1 cellular context compared by ENCODE assay signal in the genomic region with DNA sequence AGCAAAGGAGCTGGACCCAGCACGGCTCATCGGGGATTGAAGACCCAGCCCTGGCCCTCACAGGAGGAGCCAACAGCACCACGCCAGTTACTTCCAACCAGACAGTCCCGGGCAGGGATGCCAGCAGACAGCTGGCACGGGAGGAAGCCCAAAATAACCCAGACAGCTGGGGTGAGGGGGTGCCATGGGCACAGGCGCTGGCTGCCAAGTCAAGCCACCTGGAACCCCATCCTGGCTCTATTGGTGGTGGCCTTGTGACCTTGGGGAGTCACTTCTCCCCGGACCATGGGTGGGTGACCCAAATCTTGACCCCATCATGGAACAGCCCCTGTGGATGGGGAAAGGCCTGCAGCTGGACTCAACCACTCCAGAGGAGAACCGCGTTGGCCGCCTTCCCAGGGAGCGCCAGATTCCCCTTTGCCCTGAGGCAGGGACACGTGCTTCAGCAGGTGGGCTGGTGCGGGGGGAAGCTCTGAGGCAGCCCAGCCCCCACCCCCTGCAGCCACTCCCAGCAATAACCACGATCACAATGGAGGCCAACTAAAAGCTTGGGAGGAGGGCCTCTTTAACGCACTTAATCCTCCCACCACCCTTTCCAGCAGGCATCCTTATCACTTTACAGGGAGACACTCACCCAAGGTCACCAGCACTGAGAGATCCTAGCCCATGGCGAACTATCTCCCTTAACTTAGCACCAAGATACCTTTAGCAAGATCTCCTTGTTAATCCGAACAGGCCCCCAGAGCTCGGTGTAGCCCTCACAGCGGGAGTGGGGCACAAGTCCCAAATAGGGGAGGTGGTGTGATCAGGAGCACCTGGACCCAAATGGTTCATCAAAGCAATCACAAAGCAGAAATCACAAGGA.
A peak's percentile ranks its signal among the peaks of the same experiment; 100 is the strongest.
TF ChIP-seq lines count a peak whose summit lies in the region.

No MANE protein-coding gene starts in this region.

TF ChIP-seq in HepG2, 621 proteins besides CTCF, POLR2A, EP300 and RAD21 (continued from another document and continues in another):
- TF ChIP-seq, protein P1, sequence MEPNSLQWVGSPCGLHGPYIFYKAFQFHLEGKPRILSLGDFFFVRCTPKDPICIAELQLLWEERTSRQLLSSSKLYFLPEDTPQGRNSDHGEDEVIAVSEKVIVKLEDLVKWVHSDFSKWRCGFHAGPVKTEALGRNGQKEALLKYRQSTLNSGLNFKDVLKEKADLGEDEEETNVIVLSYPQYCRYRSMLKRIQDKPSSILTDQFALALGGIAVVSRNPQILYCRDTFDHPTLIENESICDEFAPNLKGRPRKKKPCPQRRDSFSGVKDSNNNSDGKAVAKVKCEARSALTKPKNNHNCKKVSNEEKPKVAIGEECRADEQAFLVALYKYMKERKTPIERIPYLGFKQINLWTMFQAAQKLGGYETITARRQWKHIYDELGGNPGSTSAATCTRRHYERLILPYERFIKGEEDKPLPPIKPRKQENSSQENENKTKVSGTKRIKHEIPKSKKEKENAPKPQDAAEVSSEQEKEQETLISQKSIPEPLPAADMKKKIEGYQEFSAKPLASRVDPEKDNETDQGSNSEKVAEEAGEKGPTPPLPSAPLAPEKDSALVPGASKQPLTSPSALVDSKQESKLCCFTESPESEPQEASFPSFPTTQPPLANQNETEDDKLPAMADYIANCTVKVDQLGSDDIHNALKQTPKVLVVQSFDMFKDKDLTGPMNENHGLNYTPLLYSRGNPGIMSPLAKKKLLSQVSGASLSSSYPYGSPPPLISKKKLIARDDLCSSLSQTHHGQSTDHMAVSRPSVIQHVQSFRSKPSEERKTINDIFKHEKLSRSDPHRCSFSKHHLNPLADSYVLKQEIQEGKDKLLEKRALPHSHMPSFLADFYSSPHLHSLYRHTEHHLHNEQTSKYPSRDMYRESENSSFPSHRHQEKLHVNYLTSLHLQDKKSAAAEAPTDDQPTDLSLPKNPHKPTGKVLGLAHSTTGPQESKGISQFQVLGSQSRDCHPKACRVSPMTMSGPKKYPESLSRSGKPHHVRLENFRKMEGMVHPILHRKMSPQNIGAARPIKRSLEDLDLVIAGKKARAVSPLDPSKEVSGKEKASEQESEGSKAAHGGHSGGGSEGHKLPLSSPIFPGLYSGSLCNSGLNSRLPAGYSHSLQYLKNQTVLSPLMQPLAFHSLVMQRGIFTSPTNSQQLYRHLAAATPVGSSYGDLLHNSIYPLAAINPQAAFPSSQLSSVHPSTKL (CRISPR knock-in tag; IDR thresholded peaks at IDR 0.05) = peak; percentile 69
- TF ChIP-seq ZFX (CRISPR knock-in tag; IDR thresholded peaks at IDR 0.05; ENCODE audit: low read depth) = peak; percentile 70
- no peak for TF ChIP-seq ISL2 (CRISPR knock-in tag; IDR thresholded peaks at IDR 0.05)
- TF ChIP-seq, protein P2, sequence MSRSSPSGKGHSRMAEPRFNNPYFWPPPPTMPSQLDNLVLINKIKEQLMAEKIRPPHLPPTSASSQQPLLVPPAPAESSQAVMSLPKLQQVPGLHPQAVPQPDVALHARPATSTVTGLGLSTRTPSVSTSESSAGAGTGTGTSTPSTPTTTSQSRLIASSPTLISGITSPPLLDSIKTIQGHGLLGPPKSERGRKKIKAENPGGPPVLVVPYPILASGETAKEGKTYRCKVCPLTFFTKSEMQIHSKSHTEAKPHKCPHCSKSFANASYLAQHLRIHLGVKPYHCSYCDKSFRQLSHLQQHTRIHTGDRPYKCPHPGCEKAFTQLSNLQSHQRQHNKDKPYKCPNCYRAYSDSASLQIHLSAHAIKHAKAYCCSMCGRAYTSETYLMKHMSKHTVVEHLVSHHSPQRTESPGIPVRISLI (CRISPR knock-in tag; IDR thresholded peaks at IDR 0.05; ENCODE audit: borderline replicate concordance) = no peak
- peak; percentile 30; the same call in 1 of the 2 replicates for TF ChIP-seq HDAC2 (CRISPR knock-in tag; IDR thresholded peaks at IDR 0.05)
- no peak for TF ChIP-seq NAIF1 (CRISPR knock-in tag; IDR thresholded peaks at IDR 0.05; ENCODE audit: borderline replicate concordance)
- no peak for TF ChIP-seq ZFP41 (CRISPR knock-in tag; IDR thresholded peaks at IDR 0.05; ENCODE audit: borderline replicate concordance)
- TF ChIP-seq THAP11 (CRISPR knock-in tag; IDR thresholded peaks at IDR 0.05) = 0 out of 2 replicates have a peak, but pooled peaks have one; percentile 19
- no peak for TF ChIP-seq IKZF4 (CRISPR knock-in tag; IDR thresholded peaks at IDR 0.05; ENCODE audit: borderline replicate concordance, low read depth, not compliant biosample characterization)
- peak; percentile 74 for TF ChIP-seq RXRB (CRISPR knock-in tag; IDR thresholded peaks at IDR 0.05; ENCODE audit: borderline replicate concordance)
- TF ChIP-seq, protein P3, sequence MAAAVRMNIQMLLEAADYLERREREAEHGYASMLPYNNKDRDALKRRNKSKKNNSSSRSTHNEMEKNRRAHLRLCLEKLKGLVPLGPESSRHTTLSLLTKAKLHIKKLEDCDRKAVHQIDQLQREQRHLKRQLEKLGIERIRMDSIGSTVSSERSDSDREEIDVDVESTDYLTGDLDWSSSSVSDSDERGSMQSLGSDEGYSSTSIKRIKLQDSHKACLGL (CRISPR knock-in tag; IDR thresholded peaks at IDR 0.05) = no peak
- peak; percentile 29; the same call in 1 of the 2 replicates for TF ChIP-seq FOSL2 (CRISPR knock-in tag; IDR thresholded peaks at IDR 0.05)
- no peak for TF ChIP-seq ZFP62 (CRISPR knock-in tag; IDR thresholded peaks at IDR 0.05)
- TF ChIP-seq ZNF256 (CRISPR knock-in tag; conservative IDR thresholded peaks at IDR 0.05) = no peak
- TF ChIP-seq POLR2AphosphoS5 (IDR thresholded peaks at IDR 0.05; ENCODE audit: low read depth, low read length) = peak; percentile 22; the same call in 1 of the 2 replicates
- peak; percentile 54; the same call in 1 of the 2 replicates for TF ChIP-seq MEF2D (CRISPR knock-in tag; IDR thresholded peaks at IDR 0.05)
- TF ChIP-seq CREM (IDR thresholded peaks at IDR 0.05) = peak; percentile 9; the same call in 1 of the 2 replicates
- no peak for TF ChIP-seq CREM (CRISPR knock-in tag; IDR thresholded peaks at IDR 0.05)
- TF ChIP-seq, protein P4, sequence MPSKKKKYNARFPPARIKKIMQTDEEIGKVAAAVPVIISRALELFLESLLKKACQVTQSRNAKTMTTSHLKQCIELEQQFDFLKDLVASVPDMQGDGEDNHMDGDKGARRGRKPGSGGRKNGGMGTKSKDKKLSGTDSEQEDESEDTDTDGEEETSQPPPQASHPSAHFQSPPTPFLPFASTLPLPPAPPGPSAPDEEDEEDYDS (CRISPR knock-in tag; IDR thresholded peaks at IDR 0.05) = no peak
- TF ChIP-seq, protein P5, sequence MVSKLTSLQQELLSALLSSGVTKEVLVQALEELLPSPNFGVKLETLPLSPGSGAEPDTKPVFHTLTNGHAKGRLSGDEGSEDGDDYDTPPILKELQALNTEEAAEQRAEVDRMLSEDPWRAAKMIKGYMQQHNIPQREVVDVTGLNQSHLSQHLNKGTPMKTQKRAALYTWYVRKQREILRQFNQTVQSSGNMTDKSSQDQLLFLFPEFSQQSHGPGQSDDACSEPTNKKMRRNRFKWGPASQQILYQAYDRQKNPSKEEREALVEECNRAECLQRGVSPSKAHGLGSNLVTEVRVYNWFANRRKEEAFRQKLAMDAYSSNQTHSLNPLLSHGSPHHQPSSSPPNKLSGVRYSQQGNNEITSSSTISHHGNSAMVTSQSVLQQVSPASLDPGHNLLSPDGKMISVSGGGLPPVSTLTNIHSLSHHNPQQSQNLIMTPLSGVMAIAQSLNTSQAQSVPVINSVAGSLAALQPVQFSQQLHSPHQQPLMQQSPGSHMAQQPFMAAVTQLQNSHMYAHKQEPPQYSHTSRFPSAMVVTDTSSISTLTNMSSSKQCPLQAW (CRISPR knock-in tag; IDR thresholded peaks at IDR 0.05) = no peak
- no peak for TF ChIP-seq ZNF180 (CRISPR knock-in tag; IDR thresholded peaks at IDR 0.05; ENCODE audit: borderline replicate concordance, low read depth)
- TF ChIP-seq ZFP90 (CRISPR knock-in tag; IDR thresholded peaks at IDR 0.05; ENCODE audit: borderline replicate concordance) = no peak
- TF ChIP-seq, protein P6, sequence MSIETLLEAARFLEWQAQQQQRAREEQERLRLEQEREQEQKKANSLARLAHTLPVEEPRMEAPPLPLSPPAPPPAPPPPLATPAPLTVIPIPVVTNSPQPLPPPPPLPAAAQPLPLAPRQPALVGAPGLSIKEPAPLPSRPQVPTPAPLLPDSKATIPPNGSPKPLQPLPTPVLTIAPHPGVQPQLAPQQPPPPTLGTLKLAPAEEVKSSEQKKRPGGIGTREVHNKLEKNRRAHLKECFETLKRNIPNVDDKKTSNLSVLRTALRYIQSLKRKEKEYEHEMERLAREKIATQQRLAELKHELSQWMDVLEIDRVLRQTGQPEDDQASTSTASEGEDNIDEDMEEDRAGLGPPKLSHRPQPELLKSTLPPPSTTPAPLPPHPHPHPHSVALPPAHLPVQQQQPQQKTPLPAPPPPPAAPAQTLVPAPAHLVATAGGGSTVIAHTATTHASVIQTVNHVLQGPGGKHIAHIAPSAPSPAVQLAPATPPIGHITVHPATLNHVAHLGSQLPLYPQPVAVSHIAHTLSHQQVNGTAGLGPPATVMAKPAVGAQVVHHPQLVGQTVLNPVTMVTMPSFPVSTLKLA (IDR thresholded peaks at IDR 0.05) = 0 out of 2 replicates have a peak, but pooled peaks have one; percentile 34
- TF ChIP-seq ZBTB7B (CRISPR knock-in tag; IDR thresholded peaks at IDR 0.05) = 0 out of 2 replicates have a peak, but pooled peaks have one; percentile 36
- TF ChIP-seq, protein P7, sequence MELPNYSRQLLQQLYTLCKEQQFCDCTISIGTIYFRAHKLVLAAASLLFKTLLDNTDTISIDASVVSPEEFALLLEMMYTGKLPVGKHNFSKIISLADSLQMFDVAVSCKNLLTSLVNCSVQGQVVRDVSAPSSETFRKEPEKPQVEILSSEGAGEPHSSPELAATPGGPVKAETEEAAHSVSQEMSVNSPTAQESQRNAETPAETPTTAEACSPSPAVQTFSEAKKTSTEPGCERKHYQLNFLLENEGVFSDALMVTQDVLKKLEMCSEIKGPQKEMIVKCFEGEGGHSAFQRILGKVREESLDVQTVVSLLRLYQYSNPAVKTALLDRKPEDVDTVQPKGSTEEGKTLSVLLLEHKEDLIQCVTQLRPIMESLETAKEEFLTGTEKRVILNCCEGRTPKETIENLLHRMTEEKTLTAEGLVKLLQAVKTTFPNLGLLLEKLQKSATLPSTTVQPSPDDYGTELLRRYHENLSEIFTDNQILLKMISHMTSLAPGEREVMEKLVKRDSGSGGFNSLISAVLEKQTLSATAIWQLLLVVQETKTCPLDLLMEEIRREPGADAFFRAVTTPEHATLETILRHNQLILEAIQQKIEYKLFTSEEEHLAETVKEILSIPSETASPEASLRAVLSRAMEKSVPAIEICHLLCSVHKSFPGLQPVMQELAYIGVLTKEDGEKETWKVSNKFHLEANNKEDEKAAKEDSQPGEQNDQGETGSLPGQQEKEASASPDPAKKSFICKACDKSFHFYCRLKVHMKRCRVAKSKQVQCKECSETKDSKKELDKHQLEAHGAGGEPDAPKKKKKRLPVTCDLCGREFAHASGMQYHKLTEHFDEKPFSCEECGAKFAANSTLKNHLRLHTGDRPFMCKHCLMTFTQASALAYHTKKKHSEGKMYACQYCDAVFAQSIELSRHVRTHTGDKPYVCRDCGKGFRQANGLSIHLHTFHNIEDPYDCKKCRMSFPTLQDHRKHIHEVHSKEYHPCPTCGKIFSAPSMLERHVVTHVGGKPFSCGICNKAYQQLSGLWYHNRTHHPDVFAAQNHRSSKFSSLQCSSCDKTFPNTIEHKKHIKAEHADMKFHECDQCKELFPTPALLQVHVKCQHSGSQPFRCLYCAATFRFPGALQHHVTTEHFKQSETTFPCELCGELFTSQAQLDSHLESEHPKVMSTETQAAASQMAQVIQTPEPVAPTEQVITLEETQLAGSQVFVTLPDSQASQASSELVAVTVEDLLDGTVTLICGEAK (IDR thresholded peaks at IDR 0.05) = no peak
- TF ChIP-seq, protein P7 (CRISPR knock-in tag; IDR thresholded peaks at IDR 0.05) = peak; percentile 46; the same call in 1 of the 2 replicates
- TF ChIP-seq, protein P8, sequence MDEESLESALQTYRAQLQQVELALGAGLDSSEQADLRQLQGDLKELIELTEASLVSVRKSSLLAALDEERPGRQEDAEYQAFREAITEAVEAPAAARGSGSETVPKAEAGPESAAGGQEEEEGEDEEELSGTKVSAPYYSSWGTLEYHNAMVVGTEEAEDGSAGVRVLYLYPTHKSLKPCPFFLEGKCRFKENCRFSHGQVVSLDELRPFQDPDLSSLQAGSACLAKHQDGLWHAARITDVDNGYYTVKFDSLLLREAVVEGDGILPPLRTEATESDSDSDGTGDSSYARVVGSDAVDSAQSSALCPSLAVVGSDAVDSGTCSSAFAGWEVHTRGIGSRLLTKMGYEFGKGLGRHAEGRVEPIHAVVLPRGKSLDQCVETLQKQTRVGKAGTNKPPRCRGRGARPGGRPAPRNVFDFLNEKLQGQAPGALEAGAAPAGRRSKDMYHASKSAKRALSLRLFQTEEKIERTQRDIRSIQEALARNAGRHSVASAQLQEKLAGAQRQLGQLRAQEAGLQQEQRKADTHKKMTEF (CRISPR knock-in tag; IDR thresholded peaks at IDR 0.05) = peak; percentile 54; the same call in 1 of the 2 replicates
- peak; percentile 18; the same call in 1 of the 2 replicates for TF ChIP-seq GATAD1 (CRISPR knock-in tag; IDR thresholded peaks at IDR 0.05)
- TF ChIP-seq, protein P9, sequence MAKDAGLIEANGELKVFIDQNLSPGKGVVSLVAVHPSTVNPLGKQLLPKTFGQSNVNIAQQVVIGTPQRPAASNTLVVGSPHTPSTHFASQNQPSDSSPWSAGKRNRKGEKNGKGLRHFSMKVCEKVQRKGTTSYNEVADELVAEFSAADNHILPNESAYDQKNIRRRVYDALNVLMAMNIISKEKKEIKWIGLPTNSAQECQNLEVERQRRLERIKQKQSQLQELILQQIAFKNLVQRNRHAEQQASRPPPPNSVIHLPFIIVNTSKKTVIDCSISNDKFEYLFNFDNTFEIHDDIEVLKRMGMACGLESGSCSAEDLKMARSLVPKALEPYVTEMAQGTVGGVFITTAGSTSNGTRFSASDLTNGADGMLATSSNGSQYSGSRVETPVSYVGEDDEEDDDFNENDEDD (CRISPR knock-in tag; IDR thresholded peaks at IDR 0.05; ENCODE audit: borderline replicate concordance) = peak; percentile 79; the same call in 1 of the 2 replicates
